Comparison of ENCODE assay signal across 19 cellular contexts in genomic region chr7:122517576-122517975, GRCh38.
DNase-seq lines count a peak whose midpoint lies in the region; ATAC-seq and TF ChIP-seq lines count a peak whose summit lies in the region.
"Had no signal": no experiment of that assay in that cellular context is flagged by ENCODE, and none has a peak within 500 bp of the region (broad histone marks: within the 10 kb centered on the region; RNA-seq: fewer than 3 reads in every experiment).

No MANE protein-coding gene starts in this region.

- H4K20me1 ChIP-seq in GM23338 (replicated peaks; ENCODE audit: insufficient read depth): no peaks in the 10 kb centered on the region
- H4K20me1 ChIP-seq: BLaER1 treated with 17β-estradiol and CSF1 and Interleukin-3, amounts not matched to agents 10 nM and 100 nM had no signal

- no peak overlapping the region for H3K9ac ChIP-seq in endodermal cell (ENCODE audit: extremely low read depth, low read length, poor library complexity, severe bottlenecking)
- H3K9ac ChIP-seq in mesendoderm (ENCODE audit: low read length): no peak overlapping the region
- H3K9ac ChIP-seq: BLaER1 treated with 17β-estradiol and CSF1 and Interleukin-3, amounts not matched to agents 10 nM and 100 nM had no signal

- H3K27me3 Mint-ChIP-seq in GM23338 (ENCODE audit: insufficient read depth, low read depth, poor library complexity): peaks cover 6% of the 10 kb centered on the region
- no peaks in the 10 kb centered on the region for H3K27me3 Mint-ChIP-seq in WTC11 (ENCODE audit: low read depth)
- H3K27me3 Mint-ChIP-seq in endodermal cell (ENCODE audit: insufficient read depth): no peaks in the 10 kb centered on the region
- H3K27me3 Mint-ChIP-seq in activated naive CD4-positive, alpha-beta T cell treated with anti-CD3 and anti-CD28 coated beads, Interleukin-2, amount 10 ng/mL, durations not matched to agents 7 days and 5 days: no peaks in the 10 kb centered on the region
- H3K27me3 Mint-ChIP-seq: B cell; CD4-positive, alpha-beta T cell had no signal

- H3K4me1 Mint-ChIP-seq in GM23338: peaks cover 67% of the 10 kb centered on the region
- H3K4me1 Mint-ChIP-seq in WTC11: peaks cover 77% of the 10 kb centered on the region
- H3K4me1 Mint-ChIP-seq in endodermal cell: peaks cover 32% of the 10 kb centered on the region
- H3K4me1 Mint-ChIP-seq in activated naive CD4-positive, alpha-beta T cell treated with anti-CD3 and anti-CD28 coated beads, Interleukin-2, amount 10 ng/mL, durations not matched to agents 7 days and 5 days: no peaks in the 10 kb centered on the region
- H3K4me1 Mint-ChIP-seq: B cell had no signal

- H4K8ac ChIP-seq in mesendoderm (ENCODE audit: low read depth, low read length): no peak overlapping the region

- no peaks in the 10 kb centered on the region for H3K9me3 ChIP-seq in endodermal cell (ENCODE audit: control insufficient read depth, low read length)
- H3K9me3 ChIP-seq: A549; BLaER1 treated with 17β-estradiol and CSF1 and Interleukin-3, amounts not matched to agents 10 nM and 100 nM; Caco-2 had no signal

- H2BK120ac ChIP-seq in mesendoderm (ENCODE audit: low read depth, low read length): no peak overlapping the region

- no peaks in the 10 kb centered on the region for H3K9me2 ChIP-seq in GM23338 (ENCODE audit: insufficient read depth)

- H2AFZ ChIP-seq in GM23338: no peak overlapping the region

- H3K9me3 Mint-ChIP-seq in GM23338 (no peaks in the 10 kb centered on the region), WTC11 (peaks cover under 1% of the 10 kb centered on the region), endodermal cell (no peaks in the 10 kb centered on the region)
- no peaks in the 10 kb centered on the region for H3K9me3 Mint-ChIP-seq in activated naive CD4-positive, alpha-beta T cell treated with anti-CD3 and anti-CD28 coated beads, Interleukin-2, amount 10 ng/mL, durations not matched to agents 7 days and 5 days
- H3K9me3 Mint-ChIP-seq: CD4-positive, alpha-beta T cell had no signal

- no peak for DNase-seq in GM23338 (ENCODE audit: low spot score)
- no peak for DNase-seq in WTC11 (ENCODE audit: low spot score)
- DNase-seq in endodermal cell: no peak
- DNase-seq in mesendoderm: peak; percentile 55
- DNase-seq in NCI-H2227 (lab: John Stamatoyannopoulos, UW; ENCODE audit: unreplicated experiment): no peak
- no peak for DNase-seq in T-helper 2 cell
- no peak for DNase-seq in activated naive CD4-positive, alpha-beta T cell treated with anti-CD3 and anti-CD28 coated beads, Interleukin-2, amount 10 ng/mL, durations not matched to agents 7 days and 5 days
- DNase-seq: AML-193; Caco-2; Calu3; CD4-positive, alpha-beta T cell; CD8-positive, alpha-beta T cell; DMS79 treated with DMSO at 0.1 percent for 48 hours; GF-D8 had no signal

- no peak overlapping the region for H2BK5ac ChIP-seq in mesendoderm (ENCODE audit: low read length)

- no peak overlapping the region for H3K4ac ChIP-seq in mesendoderm (ENCODE audit: low read depth, low read length)

- no peak overlapping the region for H4K5ac ChIP-seq in mesendoderm (ENCODE audit: low read length)

- H3K4me1 ChIP-seq in GM23338 (ENCODE audit: insufficient read depth) (peaks cover 72% of the 10 kb centered on the region), endodermal cell (ENCODE audit: control insufficient read depth, insufficient read depth, low read length) (no peaks in the 10 kb centered on the region), mesendoderm (ENCODE audit: control insufficient read depth, low read depth, low read length) (no peaks in the 10 kb centered on the region)
- H3K4me1 ChIP-seq: A549; BLaER1 treated with 17β-estradiol and CSF1 and Interleukin-3, amounts not matched to agents 10 nM and 100 nM; Caco-2 had no signal

- CTCF ChIA-PET in WTC11 (lab: Charles Lee): no interaction called here
- CTCF ChIA-PET in activated naive CD4-positive, alpha-beta T cell treated with anti-CD3 and anti-CD28 coated beads, Interleukin-2, amount 10 ng/mL, durations not matched to agents 7 days and 5 days (lab: Charles Lee): no interaction called here

- no peak overlapping the region for H2BK15ac ChIP-seq in mesendoderm (replicated peaks; ENCODE audit: low read depth)

- H3K23ac ChIP-seq in mesendoderm (ENCODE audit: low read length): no peak overlapping the region

- H3K79me2 ChIP-seq in GM23338 (replicated peaks; ENCODE audit: insufficient read depth) (no peaks in the 10 kb centered on the region), mesendoderm (ENCODE audit: control insufficient read depth, insufficient read depth, low read length) (no peaks in the 10 kb centered on the region)

- ATAC-seq in GM23338 (no peak), WTC11 (no peak)
- ATAC-seq: A549; CD8-positive, alpha-beta T cell had no signal

- H3K4me3 Mint-ChIP-seq in GM23338: no peak overlapping the region
- no peak overlapping the region for H3K4me3 Mint-ChIP-seq in WTC11
- no peak overlapping the region for H3K4me3 Mint-ChIP-seq in endodermal cell
- no peak overlapping the region for H3K4me3 Mint-ChIP-seq in activated naive CD4-positive, alpha-beta T cell treated with anti-CD3 and anti-CD28 coated beads, Interleukin-2, amount 10 ng/mL, durations not matched to agents 7 days and 5 days
- H3K4me3 Mint-ChIP-seq: B cell; CD4-positive, alpha-beta T cell; CD8-positive, alpha-beta T cell had no signal

- no peaks in the 10 kb centered on the region for H3K36me3 Mint-ChIP-seq in GM23338 (ENCODE audit: low read depth)
- H3K36me3 Mint-ChIP-seq in WTC11: no peaks in the 10 kb centered on the region
- H3K36me3 Mint-ChIP-seq in endodermal cell (ENCODE audit: low read depth): no peaks in the 10 kb centered on the region
- no peaks in the 10 kb centered on the region for H3K36me3 Mint-ChIP-seq in activated naive CD4-positive, alpha-beta T cell treated with anti-CD3 and anti-CD28 coated beads, Interleukin-2, amount 10 ng/mL, durations not matched to agents 7 days and 5 days
- H3K36me3 Mint-ChIP-seq: CD8-positive, alpha-beta T cell had no signal

- POLR2A ChIA-PET in WTC11 (lab: Charles Lee): no interaction called here

- H2AK5ac ChIP-seq in mesendoderm (ENCODE audit: low read length): no peak overlapping the region

- H3K36me3 ChIP-seq in GM23338 (ENCODE audit: insufficient read depth) (no peaks in the 10 kb centered on the region), endodermal cell (ENCODE audit: control insufficient read depth, insufficient read depth, low read length) (no peaks in the 10 kb centered on the region), mesendoderm (ENCODE audit: control insufficient read depth, insufficient read depth, low read length) (no peaks in the 10 kb centered on the region)
- H3K36me3 ChIP-seq: BLaER1 treated with 17β-estradiol and CSF1 and Interleukin-3, amounts not matched to agents 10 nM and 100 nM had no signal

- H3K27ac Mint-ChIP-seq in GM23338: peak overlapping the region; percentile 87
- 0 out of 2 replicates have a peak overlapping the region, but pooled peaks have one; percentile 36 for H3K27ac Mint-ChIP-seq in WTC11
- peak overlapping the region; percentile 58 for H3K27ac Mint-ChIP-seq in endodermal cell
- H3K27ac Mint-ChIP-seq in activated naive CD4-positive, alpha-beta T cell treated with anti-CD3 and anti-CD28 coated beads, Interleukin-2, amount 10 ng/mL, durations not matched to agents 7 days and 5 days: no peak overlapping the region
- H3K27ac Mint-ChIP-seq: B cell; CD4-positive, alpha-beta T cell; CD8-positive, alpha-beta T cell had no signal

- H3K4me3 ChIP-seq in GM23338 (no peak overlapping the region), endodermal cell (ENCODE audit: low read length) (no peak overlapping the region), mesendoderm (ENCODE audit: low read length) (no peak overlapping the region)
- H3K4me3 ChIP-seq: A549; BLaER1 treated with 17β-estradiol and CSF1 and Interleukin-3, amounts not matched to agents 10 nM and 100 nM had no signal

- no peak overlapping the region for H3K56ac ChIP-seq in mesendoderm (ENCODE audit: low read length)

- TF ChIP-seq CTCF in GM23338 (conservative IDR thresholded peaks at IDR 0.05; ENCODE audit: low read depth in 2 of 2): no peak
- TF ChIP-seq CTCF in WTC11 (IDR thresholded peaks at IDR 0.05): no peak
- TF ChIP-seq CTCF in endodermal cell (conservative IDR thresholded peaks at IDR 0.05): no peak

- H3K79me1 ChIP-seq in mesendoderm (ENCODE audit: low read length): no peaks in the 10 kb centered on the region

- no peaks in the 10 kb centered on the region for H3K27me3 ChIP-seq in GM23338 (ENCODE audit: insufficient read depth)
- no peaks in the 10 kb centered on the region for H3K27me3 ChIP-seq in endodermal cell (ENCODE audit: control insufficient read depth, insufficient read depth, low read length, poor library complexity, severe bottlenecking)
- H3K27me3 ChIP-seq in mesendoderm (ENCODE audit: insufficient read depth, low read length, poor library complexity): no peaks in the 10 kb centered on the region
- H3K27me3 ChIP-seq: BLaER1 treated with 17β-estradiol and CSF1 and Interleukin-3, amounts not matched to agents 10 nM and 100 nM had no signal

- no peaks in the 10 kb centered on the region for H3F3A ChIP-seq in GM23338 (replicated peaks; ENCODE audit: low read depth)

- H3K27ac ChIP-seq in GM23338 (ENCODE audit: low read depth) (no peak overlapping the region), endodermal cell (ENCODE audit: low read depth, low read length) (no peak overlapping the region), mesendoderm (ENCODE audit: low read depth, low read length) (no peak overlapping the region)
- H3K27ac ChIP-seq: 22Rv1; A549; BLaER1 treated with 17β-estradiol and CSF1 and Interleukin-3, amounts not matched to agents 10 nM and 100 nM; C4-2B had no signal

- H3K4me2 ChIP-seq in GM23338 (no peak overlapping the region), mesendoderm (ENCODE audit: low read length) (no peak overlapping the region)
- H3K4me2 ChIP-seq: A549; BLaER1 treated with 17β-estradiol and CSF1 and Interleukin-3, amounts not matched to agents 10 nM and 100 nM had no signal

- no peak overlapping the region for H3K18ac ChIP-seq in mesendoderm (ENCODE audit: low read length)

- WGBS in endodermal cell (ENCODE audit: insufficient coverage in 1 of 2, insufficient read length in 1 of 2), 2 experiments: no CpG with 5 or more reads among the region's 1 CpG
- no CpG with 5 or more reads among the region's 1 CpG for WGBS in mesendoderm (ENCODE audit: extremely low coverage, insufficient coverage, low lambda C conversion rate)

TF ChIP-seq in GM23338, 12 proteins besides CTCF, POLR2A, EP300 and RAD21 (continues in another document):
- TF ChIP-seq STAT1 (IDR thresholded peaks at IDR 0.05; ENCODE audit: unreplicated experiment): no peak
- TF ChIP-seq EZH2phosphoT487 (IDR thresholded peaks at IDR 0.05; ENCODE audit: unreplicated experiment): no peak
- no peak for TF ChIP-seq NANOG (IDR thresholded peaks at IDR 0.05; ENCODE audit: borderline replicate concordance)

TF ChIP-seq in WTC11, 78 proteins besides CTCF, POLR2A, EP300 and RAD21 (continues in another document):
- no peak for TF ChIP-seq MYBL2 (CRISPR knock-in tag; IDR thresholded peaks at IDR 0.05)
- TF ChIP-seq ZNF416 (CRISPR knock-in tag; IDR thresholded peaks at IDR 0.05): no peak
